ENCODE assay signal across 7 cellular contexts in genomic region chr15:85646538-85647091, GRCh38.
A peak's percentile ranks its signal among the peaks of the same experiment; 100 is the strongest.
DNase-seq lines count a peak whose midpoint lies in the region; ATAC-seq and TF ChIP-seq lines count a peak whose summit lies in the region.

No MANE protein-coding gene starts in this region.

- POLR2A ChIA-PET in HEK293 (lab: Yijun Ruan, JAX), result no interaction called here

- H3K9me3 ChIP-seq in HEK293 (ENCODE audit: control insufficient read depth, insufficient read depth, low read depth, low read length) (no peaks in the 10 kb centered on the region), T-helper 17 cell (ENCODE audit: control insufficient read depth, low read length, poor library complexity, severe bottlenecking) (no peaks in the 10 kb centered on the region)

- no peak overlapping the region for H3K27ac ChIP-seq in HEK293 (ENCODE audit: extremely low read depth, low read depth, low read length)

- no peak overlapping the region for H3K4me3 ChIP-seq in HEK293 (ENCODE audit: low read depth, low read length)

- H3K4me1 Mint-ChIP-seq in T-helper 17 cell, result peaks cover 36% of the 10 kb centered on the region
- H3K4me1 Mint-ChIP-seq in immature natural killer cell, result peaks cover 49 to 64% of the 10 kb centered on the region in 2 donors

- peaks cover 6% of the 10 kb centered on the region for H3K4me1 ChIP-seq in HEK293 (ENCODE audit: control insufficient read depth, insufficient read depth, low read length)

- H3K9me3 Mint-ChIP-seq in immature natural killer cell, result no peaks in the 10 kb centered on the region

- H3K36me3 Mint-ChIP-seq in T-helper 17 cell (ENCODE audit: low read depth), result peaks cover 4% of the 10 kb centered on the region
- peaks cover 4 to 18% (median 6%) of the 10 kb centered on the region in 3 donors for H3K36me3 Mint-ChIP-seq in immature natural killer cell

- CTCF ChIA-PET in HEK293 (lab: Yijun Ruan, JAX), result no interaction called here

- H3K4me3 Mint-ChIP-seq in T-helper 17 cell, result peak overlapping the region; percentile 41
- H3K4me3 Mint-ChIP-seq in immature natural killer cell, result peak overlapping the region; percentile 54 to 85 (median 74)

- ATAC-seq in GM18867 (IDR thresholded peaks at IDR 0.05; ENCODE audit: unreplicated experiment) (peak; percentile 81), T-helper 17 cell (peak; percentile 83)

- H3K27me3 Mint-ChIP-seq in T-helper 17 cell (no peaks in the 10 kb centered on the region), immature natural killer cell (ENCODE audit: low read depth in 3 of 3) (peaks cover 8 to 32% (median 16%) of the 10 kb centered on the region in 3 donors)

- no peak for DNase-seq in T-helper 17 cell
- DNase-seq in immature natural killer cell, result peak; percentile 81 to 86 (median 83)
- DNase-seq in NCI-H2029 (lab: John Stamatoyannopoulos, UW), result no peak
- no peak for DNase-seq in amygdala (lab: John Stamatoyannopoulos, UW)
- no peak for DNase-seq in NCI-H2107 treated with DMSO at 0.1 percent for 48 hours (lab: John Stamatoyannopoulos, UW; ENCODE audit: unreplicated experiment)

- peak overlapping the region; percentile 94 for H3K27ac Mint-ChIP-seq in T-helper 17 cell
- H3K27ac Mint-ChIP-seq in immature natural killer cell, result peak overlapping the region; percentile 95 to 99 (median 98)

- no peak for TF ChIP-seq CTCF in HEK293 (tag by site-specific recombination; IDR thresholded peaks at IDR 0.05)

- H3K36me3 ChIP-seq in HEK293 (ENCODE audit: control insufficient read depth in 2 of 2, insufficient read depth in 1 of 2, low read length in 2 of 2), result peaks cover 9 to 14% of the 10 kb centered on the region in 2 experiments; a peak in 2 of 3 replicates

TF ChIP-seq in HEK293, 187 proteins besides CTCF, POLR2A, EP300 and RAD21 (continues in another document):
- TF ChIP-seq ZNF23 (tag by site-specific recombination; IDR thresholded peaks at IDR 0.05; ENCODE audit: borderline replicate concordance), result no peak
- no peak for TF ChIP-seq ZFP41 (tag by site-specific recombination; IDR thresholded peaks at IDR 0.05; ENCODE audit: borderline replicate concordance)
- TF ChIP-seq AEBP2 (tag by site-specific recombination; IDR thresholded peaks at IDR 0.05; ENCODE audit: borderline replicate concordance), result no peak
- TF ChIP-seq ZNF26 (tag by site-specific recombination; IDR thresholded peaks at IDR 0.05), result no peak
- TF ChIP-seq ZIC2 (tag by site-specific recombination; IDR thresholded peaks at IDR 0.05), result peak; percentile 54; the same call in 1 of the 2 replicates
- TF ChIP-seq ZNF239 (tag by site-specific recombination; IDR thresholded peaks at IDR 0.05), result no peak
- peak; percentile 56; the same call in 1 of the 2 replicates for TF ChIP-seq IKZF3 (tag by site-specific recombination; IDR thresholded peaks at IDR 0.05)
- TF ChIP-seq ZNF2 (tag by site-specific recombination; IDR thresholded peaks at IDR 0.05), result no peak
- TF ChIP-seq SALL2 (tag by site-specific recombination; IDR thresholded peaks at IDR 0.05; ENCODE audit: borderline replicate concordance), result no peak
- TF ChIP-seq ZNF366 (tag by site-specific recombination; conservative IDR thresholded peaks at IDR 0.05), result peak; percentile 72
- peak; percentile 44; the same call in 1 of the 2 replicates for TF ChIP-seq PRDM6 (tag by site-specific recombination; IDR thresholded peaks at IDR 0.05)
- TF ChIP-seq FEZF1 (tag by site-specific recombination; IDR thresholded peaks at IDR 0.05), result no peak
- TF ChIP-seq ZBTB7A (tag by site-specific recombination; IDR thresholded peaks at IDR 0.05; ENCODE audit: low read depth), result no peak
- 0 out of 2 replicates have a peak, but pooled peaks have one; percentile 32 for TF ChIP-seq KLF10 (tag by site-specific recombination; IDR thresholded peaks at IDR 0.05)
- TF ChIP-seq ZBTB1 (tag by site-specific recombination; IDR thresholded peaks at IDR 0.05), result no peak
- peak; percentile 93 for TF ChIP-seq ATF2 (tag by site-specific recombination; IDR thresholded peaks at IDR 0.05; ENCODE audit: low read depth)
- TF ChIP-seq ZNF24 (tag by site-specific recombination; IDR thresholded peaks at IDR 0.05), result peak; percentile 30; the same call in 1 of the 2 replicates
- no peak for TF ChIP-seq KLF7 (tag by site-specific recombination; IDR thresholded peaks at IDR 0.05; ENCODE audit: borderline replicate concordance)
- TF ChIP-seq ZNF596 (tag by site-specific recombination; IDR thresholded peaks at IDR 0.05), result no peak
- no peak for TF ChIP-seq ZNF311 (tag by site-specific recombination; IDR thresholded peaks at IDR 0.05; ENCODE audit: borderline replicate concordance)
- TF ChIP-seq SCRT1 (tag by site-specific recombination; IDR thresholded peaks at IDR 0.05; ENCODE audit: borderline replicate concordance), result no peak
- peak; percentile 16; the same call in 1 of the 2 replicates for TF ChIP-seq ZNF394 (tag by site-specific recombination; IDR thresholded peaks at IDR 0.05; ENCODE audit: borderline replicate concordance)
- no peak for TF ChIP-seq ZNF248 (tag by site-specific recombination; IDR thresholded peaks at IDR 0.05)
- no peak for TF ChIP-seq ZNF391 (tag by site-specific recombination; IDR thresholded peaks at IDR 0.05; ENCODE audit: borderline replicate concordance, low read depth)
- no peak for TF ChIP-seq ZNF266 (tag by site-specific recombination; IDR thresholded peaks at IDR 0.05; ENCODE audit: low read depth)
- TF ChIP-seq ZNF629 (tag by site-specific recombination; IDR thresholded peaks at IDR 0.05), result peak; percentile 90
- TF ChIP-seq ZBTB21 (tag by site-specific recombination; IDR thresholded peaks at IDR 0.05), result peak; percentile 89
- TF ChIP-seq ZBTB17 (tag by site-specific recombination; IDR thresholded peaks at IDR 0.05), result no peak
- TF ChIP-seq ZNF133 (tag by site-specific recombination; IDR thresholded peaks at IDR 0.05), result peak; percentile 39; the same call in 1 of the 2 replicates
- peak; percentile 71 for TF ChIP-seq SP7 (tag by site-specific recombination; IDR thresholded peaks at IDR 0.05)
- TF ChIP-seq ZNF660 (tag by site-specific recombination; IDR thresholded peaks at IDR 0.05), result peak; percentile 71; the same call in 1 of the 2 replicates

Comparison
In these comparisons a context has a peak if more than half of its experiments do, and no peak if none do; other contexts are left out.
1. DNase-seq: peak in immature natural killer cell (3 of 3); none in T-helper 17 cell (0 of 3), NCI-H2029 (single experiment), amygdala (0 of 56) and NCI-H2107 treated with DMSO at 0.1 percent for 48 hours (single experiment).